In genomic region chr17:56297142-56297541, GRCh38 we compare ENCODE assay signal across 1 cellular context.
TF ChIP-seq lines count a peak whose summit lies in the region.

No MANE protein-coding gene starts in this region.

TF ChIP-seq in GM23338, 12 proteins besides CTCF, POLR2A, EP300 and RAD21 (continued from another document):
- TF ChIP-seq ZNF462 (CRISPR knock-in tag; IDR thresholded peaks at IDR 0.05) (no peak), JUNB (IDR thresholded peaks at IDR 0.05; ENCODE audit: unreplicated experiment) (no peak)
